11 cellular contexts compared by ENCODE assay signal in the genomic region with DNA sequence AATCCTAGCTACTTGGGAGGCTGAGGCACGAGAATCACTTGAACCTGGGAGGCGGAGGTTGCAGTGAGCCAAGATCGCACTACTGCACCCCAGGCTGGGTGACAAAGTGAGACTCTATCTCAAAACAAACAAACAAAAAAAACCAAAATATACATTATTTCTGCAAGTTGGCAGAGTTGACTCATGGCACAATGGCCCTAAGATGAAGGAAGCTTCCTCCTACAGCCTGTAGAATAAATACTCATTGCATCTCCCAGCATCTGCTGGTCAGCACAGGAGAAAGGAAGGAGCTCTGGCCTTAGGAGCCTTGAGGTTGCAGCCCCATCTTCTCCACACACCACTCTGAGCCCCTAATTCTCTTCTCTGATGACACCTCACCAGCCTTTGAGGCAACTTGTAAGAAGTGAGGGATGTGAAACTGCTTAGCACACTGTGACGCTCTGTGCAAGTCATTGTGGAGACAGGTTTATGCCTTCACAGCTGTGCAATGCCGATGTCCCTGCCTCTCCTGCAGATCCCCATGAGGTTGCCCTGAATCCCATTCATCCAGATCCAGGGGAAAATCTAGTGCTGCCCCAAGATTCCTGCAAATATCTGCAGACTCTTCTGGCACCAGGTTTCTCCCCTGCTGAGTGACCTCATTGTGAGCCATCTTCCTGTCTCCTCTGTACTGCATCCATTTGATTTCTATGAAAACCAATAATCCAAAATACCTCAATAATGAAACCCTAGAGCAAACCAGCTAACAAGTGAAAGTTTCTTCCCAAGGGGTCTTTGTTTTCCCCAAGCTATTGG.
DNase-seq lines count a peak whose midpoint lies in the region; ATAC-seq and TF ChIP-seq lines count a peak whose summit lies in the region.
"Had no signal": no experiment of that assay in that cellular context is flagged by ENCODE, and none has a peak within 500 bp of the region (broad histone marks: within the 10 kb centered on the region; RNA-seq: fewer than 3 reads in every experiment).

No MANE protein-coding gene starts in this region.

- H2AFZ ChIP-seq in OCI-LY3 (ENCODE audit: low read depth, low read length), result 0 out of 2 replicates have a peak overlapping the region, but pooled peaks have one; percentile 50

- peak overlapping the region; percentile 63 for H3K27ac Mint-ChIP-seq in activated naive CD8-positive, alpha-beta T cell treated with anti-CD3 and anti-CD28 coated beads, Interleukin-2, amount 10 ng/mL, durations not matched to agents 7 days and 5 days
- no peak overlapping the region for H3K27ac Mint-ChIP-seq in activated naive CD8-positive, alpha-beta T cell treated with anti-CD3 and anti-CD28 coated beads for 36 hours

- peaks cover 15% of the 10 kb centered on the region for H3K4me1 ChIP-seq in OCI-LY3 (ENCODE audit: low read length)

- H3K27me3 Mint-ChIP-seq in activated naive CD8-positive, alpha-beta T cell treated with anti-CD3 and anti-CD28 coated beads, Interleukin-2, amount 10 ng/mL, durations not matched to agents 7 days and 5 days, result no peaks in the 10 kb centered on the region
- H3K27me3 Mint-ChIP-seq in activated naive CD8-positive, alpha-beta T cell treated with anti-CD3 and anti-CD28 coated beads for 36 hours, result no peaks in the 10 kb centered on the region

- H3K36me3 ChIP-seq in OCI-LY3 (replicated peaks; ENCODE audit: low read depth, low read length), result no peaks in the 10 kb centered on the region

- H4K20me1 ChIP-seq in OCI-LY3 (ENCODE audit: insufficient read depth, low read length), result no peaks in the 10 kb centered on the region

- H3K4me2 ChIP-seq in OCI-LY3 (ENCODE audit: low read length), result peak overlapping the region; percentile 50

- H3K36me3 Mint-ChIP-seq in activated naive CD8-positive, alpha-beta T cell treated with anti-CD3 and anti-CD28 coated beads, Interleukin-2, amount 10 ng/mL, durations not matched to agents 7 days and 5 days, result peaks cover 7% of the 10 kb centered on the region
- H3K36me3 Mint-ChIP-seq in activated naive CD8-positive, alpha-beta T cell treated with anti-CD3 and anti-CD28 coated beads for 36 hours, result peaks cover 4% of the 10 kb centered on the region

- H3K4me1 Mint-ChIP-seq in activated naive CD8-positive, alpha-beta T cell treated with anti-CD3 and anti-CD28 coated beads, Interleukin-2, amount 10 ng/mL, durations not matched to agents 7 days and 5 days, result peaks cover 51% of the 10 kb centered on the region
- H3K4me1 Mint-ChIP-seq in activated naive CD8-positive, alpha-beta T cell treated with anti-CD3 and anti-CD28 coated beads for 36 hours, result peaks cover 10% of the 10 kb centered on the region

- H3K9me3 Mint-ChIP-seq in activated naive CD8-positive, alpha-beta T cell treated with anti-CD3 and anti-CD28 coated beads, Interleukin-2, amount 10 ng/mL, durations not matched to agents 7 days and 5 days, result peaks cover 6% of the 10 kb centered on the region
- H3K9me3 Mint-ChIP-seq in activated naive CD8-positive, alpha-beta T cell treated with anti-CD3 and anti-CD28 coated beads for 36 hours, result peaks cover under 1% of the 10 kb centered on the region

- H3K9ac ChIP-seq in OCI-LY3 (ENCODE audit: low read length), result no peak overlapping the region

- H3K79me2 ChIP-seq in OCI-LY3 (ENCODE audit: low read length), result no peaks in the 10 kb centered on the region

- ATAC-seq in activated naive CD8-positive, alpha-beta T cell treated with anti-CD3 and anti-CD28 coated beads, Interleukin-2, amount 10 ng/mL, durations not matched to agents 7 days and 5 days (ENCODE audit: low read depth), result peak; percentile 40
- no peak for ATAC-seq in GM21423 (IDR thresholded peaks at IDR 0.05; ENCODE audit: unreplicated experiment)

- no peak for TF ChIP-seq CTCF in OCI-LY3 (IDR thresholded peaks at IDR 0.05; ENCODE audit: low read depth, low read length)
- no peak for TF ChIP-seq CTCF in fibroblast of villous mesenchyme (IDR thresholded peaks at IDR 0.05; ENCODE audit: insufficient read depth, low read depth, low read length)

- DNase-seq in activated naive CD8-positive, alpha-beta T cell treated with anti-CD3 and anti-CD28 coated beads, Interleukin-2, amount 10 ng/mL, durations not matched to agents 7 days and 5 days, result no peak
- DNase-seq in activated naive CD8-positive, alpha-beta T cell treated with anti-CD3 and anti-CD28 coated beads for 36 hours, result no peak
- DNase-seq in fibroblast of villous mesenchyme (ENCODE audit: low read depth) (peak; percentile 52), HuH-7.5 (ENCODE audit: low spot score) (no peak), ureter (ENCODE audit: low spot score) (no peak)
- no peak for DNase-seq in activated naive CD4-positive, alpha-beta T cell treated with anti-CD3 and anti-CD28 coated beads, Interleukin-2, amount 50 U/mL, for 16 hours
- DNase-seq: activated CD4-positive, alpha-beta T cell treated with anti-CD3 and anti-CD28 coated beads for 4 hours; NK-92 treated with Interleukin-12 subunit alpha and Interleukin-12 subunit beta, amount 100 ng/mL, for 24 hours; stimulated activated CD4-positive, alpha-beta T cell treated with anti-CD3 and anti-CD28 coated beads, Interleukin-4, amount 100 ng/mL, for 1 hour had no signal

- POLR2A ChIA-PET in activated naive CD8-positive, alpha-beta T cell treated with anti-CD3 and anti-CD28 coated beads, Interleukin-2, amount 10 ng/mL, durations not matched to agents 7 days and 5 days (lab: Charles Lee), result interaction anchor here (1.1 to 2.6 kb wide), 3 partner anchors 17 to 26 kb away, joined by 3 to 9 read pairs (median 5); no protein-coding TSS in a partner anchor

- H3K27me3 ChIP-seq in OCI-LY3 (ENCODE audit: low read depth, low read length), result no peaks in the 10 kb centered on the region

- no peak overlapping the region for H3K27ac ChIP-seq in OCI-LY3 (ENCODE audit: low read length)

- H3K4me3 ChIP-seq in OCI-LY3 (ENCODE audit: low read length) (no peak overlapping the region), fibroblast of villous mesenchyme (ENCODE audit: low read depth, low read length) (no peak overlapping the region)

- H3K4me3 Mint-ChIP-seq in activated naive CD8-positive, alpha-beta T cell treated with anti-CD3 and anti-CD28 coated beads, Interleukin-2, amount 10 ng/mL, durations not matched to agents 7 days and 5 days, result no peak overlapping the region
- H3K4me3 Mint-ChIP-seq in activated naive CD8-positive, alpha-beta T cell treated with anti-CD3 and anti-CD28 coated beads for 36 hours, result no peak overlapping the region

- H3K9me3 ChIP-seq in OCI-LY3 (ENCODE audit: insufficient read depth, low read length), result no peaks in the 10 kb centered on the region
